Comparison of ENCODE assay signal across 8 cellular contexts in genomic region chr1:24586970-24587820, GRCh38. TPM values are rescaled to one million over a fixed set of nuclear protein-coding genes. Genes with fewer than 3 reads are reported as not detected.
DNase-seq lines count a peak whose midpoint lies in the region; ATAC-seq and TF ChIP-seq lines count a peak whose summit lies in the region.

No MANE protein-coding gene starts in this region.

- TF ChIP-seq CTCF in 22Rv1 (IDR thresholded peaks at IDR 0.05) = peak; percentile 89
- peak; percentile 71 for TF ChIP-seq CTCF in GM13976 (IDR thresholded peaks at IDR 0.05; ENCODE audit: borderline replicate concordance, control extremely low read depth, extremely low read depth, insufficient read depth, missing control alignments)
- peak; percentile 46 to 87 (median 79) for TF ChIP-seq CTCF in body of pancreas (IDR thresholded peaks at IDR 0.05)

- no peak for TF ChIP-seq POLR2A in body of pancreas (IDR thresholded peaks at IDR 0.05)

- H3K4me3 ChIP-seq in body of pancreas = no peak overlapping the region

- no peaks in the 10 kb centered on the region for H3K9me3 ChIP-seq in body of pancreas

- no peaks in the 10 kb centered on the region for H3K27me3 ChIP-seq in body of pancreas

- ATAC-seq in body of pancreas = peak; percentile 86
- ATAC-seq in GM19023 (IDR thresholded peaks at IDR 0.05; ENCODE audit: unreplicated experiment) = no peak

- peaks cover 17% of the 10 kb centered on the region for H3K4me1 ChIP-seq in body of pancreas

- DNase-seq in GM13976 (ENCODE audit: low spot score) (peak; percentile 81), NCI-H146 treated with DMSO at 0.1 percent for 48 hours (lab: John Stamatoyannopoulos, UW; ENCODE audit: unreplicated experiment) (peak; percentile 26), T-helper 2 cell (peak in 3 of 5 experiments; percentile 23 to 83 (median 52)), body of pancreas (peak; percentile 50 to 72 (median 64)), iris pigment epithelial cell (ENCODE audit: low read depth) (peak; percentile 62)
- peak; percentile 33 to 36 for DNase-seq in stimulated activated CD4-positive, alpha-beta T cell treated with anti-CD3 and anti-CD28 coated beads, Interleukin-2, amount 100 ng/mL, for 48 hours

- no peaks in the 10 kb centered on the region for H3K36me3 ChIP-seq in body of pancreas (replicated peaks in 1 of 2; ENCODE audit: insufficient read depth in 1 of 2, low read depth in 2 of 2)

- H3K27ac ChIP-seq in 22Rv1 (no peak overlapping the region), body of pancreas (no peak overlapping the region)

- in situ Hi-C loops in GM13976 (cut with MboI; ENCODE audit: low sequenced_read_pairs, unreplicated experiment) = no loop called here

- WGBS in body of pancreas, 2 donors = 24 to 33% methylated on average over 9 of the region's 9 CpGs

- intact Hi-C loops in body of pancreas (cut with DNase I) = no loop called here

RNA-seq across cellular contexts. Expression of gene NCMAP, which starts 31.3 kb away (rescaled TPM):
- 10 to 100 TPM in 1 of 2 donors, 1 to 10 TPM in 1; 9.9 to 12.7 TPM for total RNA-seq in body of pancreas

RNA-seq across cellular contexts. Expression of gene SRRM1, which starts 55.9 kb away (rescaled TPM):
- 100 to 1,000 TPM in 1 of 2 donors, 10 to 100 TPM in 1; 97.2 to 108 TPM for total RNA-seq in body of pancreas

Comparison
In these comparisons a context has a peak if more than half of its experiments do, and no peak if none do; other contexts are left out.
1. DNase-seq: peak in every context shown above with its lines; median percentile 81 in GM13976; 64 in body of pancreas; 62 in iris pigment epithelial cell; 52 in T-helper 2 cell; 34 in stimulated activated CD4-positive, alpha-beta T cell treated with anti-CD3 and anti-CD28 coated beads, Interleukin-2, amount 100 ng/mL, for 48 hours; 26 in NCI-H146 treated with DMSO at 0.1 percent for 48 hours.